1 cellular context compared by ENCODE assay signal in genomic region chr4:86971355-86971683, GRCh38.
TF ChIP-seq lines count a peak whose summit lies in the region.

No MANE protein-coding gene starts in this region.

TF ChIP-seq in HepG2, 621 proteins besides CTCF, POLR2A, EP300 and RAD21:
- no peak for TF ChIP-seq ARID2 (CRISPR knock-in tag; IDR thresholded peaks at IDR 0.05; ENCODE audit: borderline replicate concordance)
- no peak for TF ChIP-seq ZNF709 (CRISPR knock-in tag; IDR thresholded peaks at IDR 0.05)
- no peak for TF ChIP-seq MTA1 (CRISPR knock-in tag; IDR thresholded peaks at IDR 0.05; ENCODE audit: borderline replicate concordance)
- no peak for TF ChIP-seq ATAD3A (CRISPR knock-in tag; IDR thresholded peaks at IDR 0.05)
- no peak for TF ChIP-seq ZNF780A (CRISPR knock-in tag; IDR thresholded peaks at IDR 0.05)
- no peak for TF ChIP-seq ZBTB42 (CRISPR knock-in tag; IDR thresholded peaks at IDR 0.05)
- TF ChIP-seq ZNF274 (CRISPR knock-in tag; IDR thresholded peaks at IDR 0.05), result no peak
- no peak for TF ChIP-seq AHDC1 (CRISPR knock-in tag; IDR thresholded peaks at IDR 0.05; ENCODE audit: borderline replicate concordance)
- no peak for TF ChIP-seq HES4 (CRISPR knock-in tag; IDR thresholded peaks at IDR 0.05; ENCODE audit: borderline replicate concordance)
- no peak for TF ChIP-seq SSRP1 (CRISPR knock-in tag; IDR thresholded peaks at IDR 0.05)
- no peak for TF ChIP-seq ZNF83 (CRISPR knock-in tag; IDR thresholded peaks at IDR 0.05; ENCODE audit: borderline replicate concordance)
- no peak for TF ChIP-seq HOXA9 (CRISPR knock-in tag; IDR thresholded peaks at IDR 0.05; ENCODE audit: borderline replicate concordance)
